ENCODE assay signal across 34 cellular contexts in genomic region chr19:57342582-57342981, GRCh38.
"Had no signal": no experiment of that assay in that cellular context is flagged by ENCODE, and none has a peak within 500 bp of the region (broad histone marks: within the 10 kb centered on the region; RNA-seq: fewer than 3 reads in every experiment).

No MANE protein-coding gene starts in this region.

- DNase-seq: MG63, MM.1S, MV-4-11, NCI-H1048, NCI-H1092, NCI-H1092 treated with DMSO at 0.1 percent for 48 hours, NCI-H1105, NCI-H1105 treated with DMSO at 0.1 percent for 48 hours, NCI-H1417, NCI-H1417 treated with DMSO at 0.1 percent for 48 hours, NCI-H1436, NCI-H1436 treated with DMSO at 0.1 percent for 48 hours, NCI-H146, NCI-H1694, NCI-H1694 treated with DMSO at 0.1 percent for 48 hours, NCI-H187, NCI-H187 treated with DMSO at 0.1 percent for 48 hours, NCI-H1930, NCI-H2029, NCI-H2029 treated with DMSO at 0.1 percent for 48 hours, NCI-H2081, NCI-H2081 treated with DMSO at 0.1 percent for 48 hours, NCI-H2107, NCI-H2171, NCI-H2227 treated with DMSO at 0.1 percent for 48 hours, NCI-H226, NCI-H345, NCI-H446, NCI-H446 treated with DMSO at 0.1 percent for 48 hours, NCI-H510A, NCI-H510A treated with DMSO at 0.1 percent for 48 hours, NCI-H524, NCI-H524 treated with DMSO at 0.1 percent for 48 hours, NCI-H526 had no signal

- H3K27me3 ChIP-seq: MG63 had no signal

- H3K9me3 ChIP-seq: MG63 had no signal

- H3K4me3 ChIP-seq: MG63 had no signal

- H3K36me3 ChIP-seq: MG63 had no signal
